In the genomic region with DNA sequence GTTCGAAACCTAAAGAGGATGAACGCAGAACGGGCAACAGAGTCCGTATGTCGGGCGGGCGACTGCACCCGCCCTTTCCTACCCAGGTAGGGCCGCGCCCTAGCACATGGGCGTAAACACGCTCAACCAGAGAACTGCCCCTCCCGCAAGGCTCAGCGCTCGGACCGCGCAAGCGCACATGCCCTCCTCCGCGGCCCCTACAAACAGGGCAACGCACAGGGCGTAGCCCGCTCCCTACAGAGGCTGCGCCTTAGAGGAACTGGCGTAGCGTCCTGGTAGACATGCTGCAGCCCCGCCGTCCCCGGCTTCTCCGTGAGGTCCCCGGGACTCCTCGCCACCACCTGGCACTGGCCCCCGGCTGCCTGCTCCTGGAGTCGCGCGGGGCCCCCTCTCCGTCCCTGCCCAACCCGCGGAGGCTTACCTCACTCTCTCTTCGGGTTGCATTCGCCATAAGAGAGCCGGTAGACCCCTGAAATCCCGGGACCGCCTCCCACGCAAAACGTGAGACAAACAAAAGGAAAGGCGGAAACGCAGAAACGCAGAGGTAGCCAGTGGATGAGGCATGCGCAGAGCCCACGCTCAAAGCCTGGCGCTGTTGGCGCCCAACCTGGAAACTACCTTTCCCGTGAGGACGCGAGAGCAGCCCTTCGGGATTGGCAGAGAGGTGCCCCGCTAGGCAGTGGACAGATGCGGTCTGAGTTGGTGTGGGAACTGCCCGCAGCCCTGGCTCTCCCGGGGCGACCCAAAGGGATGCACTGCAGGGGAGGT, we compare ENCODE assay signal across 8 cellular contexts. TPM values are rescaled to one million over a fixed set of nuclear protein-coding genes. Genes with fewer than 3 reads are reported as not detected.
DNase-seq lines count a peak whose midpoint lies in the region; ATAC-seq and TF ChIP-seq lines count a peak whose summit lies in the region.

A gene (minus strand): TSS at position 518 of the 768 bp plus-strand sequence. CDS start 1,642 bp downstream, outside the sequence.

- peak within 1 kb of the TSS; percentile 58; the same call in 1 of the 2 replicates for H3K56ac ChIP-seq in IMR-90 (ENCODE audit: extremely low read depth, insufficient read depth, low read length)

- H3K79me1 ChIP-seq in IMR-90 (ENCODE audit: low read depth in 1 of 2, low read length in 2 of 2): peaks cover 0 to 12% of the 10 kb centered on the region in 2 experiments; a peak in 2 of 4 replicates

- H3K27ac ChIP-seq in IMR-90 (ENCODE audit: insufficient read depth, low read length): peak within 1 kb of the TSS; percentile 79
- H3K27ac ChIP-seq in OCI-LY7 (ENCODE audit: low read depth, low read length, poor library complexity, severe bottlenecking): peak within 1 kb of the TSS; percentile 86

- H3K4me1 ChIP-seq in IMR-90 (ENCODE audit: control insufficient read depth, insufficient read depth, low read length): peaks cover 1% of the 10 kb centered on the region; the same call in 1 of the 2 replicates
- H3K4me1 ChIP-seq in OCI-LY7 (ENCODE audit: insufficient read depth, low read length, poor library complexity, severe bottlenecking): peaks cover 20% of the 10 kb centered on the region
- peaks cover 8% of the 10 kb centered on the region for H3K4me1 ChIP-seq in mononuclear cell (ENCODE audit: insufficient read depth, low read length)

- H2AK9ac ChIP-seq in IMR-90 (replicated peaks; ENCODE audit: low read depth, low read length, poor library complexity): peak within 1 kb of the TSS; percentile 93

- no peaks in the 10 kb centered on the region for H3K9me2 ChIP-seq in OCI-LY7 (ENCODE audit: insufficient read depth, low read length)

- CTCF ChIA-PET in IMR-90 (lab: Yijun Ruan, JAX) (no interaction called here), OCI-LY7 (lab: Charles Lee; ENCODE audit: unreplicated experiment) (no interaction called here)

- no peak for TF ChIP-seq RAD21 in IMR-90 (IDR thresholded peaks at IDR 0.05; ENCODE audit: low read length)

- peak within 1 kb of the TSS; percentile 61 for H2BK5ac ChIP-seq in IMR-90 (ENCODE audit: low read depth, low read length, poor library complexity, severe bottlenecking)

- TF ChIP-seq POLR2A in IMR-90 (IDR thresholded peaks at IDR 0.05; ENCODE audit: low read depth, low read length): peak; percentile 71; the same call in 1 of the 2 replicates

- H4K8ac ChIP-seq in IMR-90 (ENCODE audit: low read depth in 2 of 2, low read length in 2 of 2): peak within 1 kb of the TSS; percentile 87 to 99

- peak; percentile 92 for ATAC-seq in GM21529 (IDR thresholded peaks at IDR 0.05; ENCODE audit: unreplicated experiment)
- peak; percentile 99 for ATAC-seq in IMR-90 (ENCODE audit: low read depth)

- peak within 1 kb of the TSS; percentile 87 for H3K9ac ChIP-seq in IMR-90 (ENCODE audit: low read depth, low read length)

- dilution Hi-C loops in IMR-90 (cut with HindIII; ENCODE audit: low sequenced_read_pairs, unreplicated experiment): no loop called here

- H3K4me3 ChIP-seq in IMR-90 (ENCODE audit: insufficient read depth, low read depth, low read length) (peak within 1 kb of the TSS; percentile 92), OCI-LY7 (ENCODE audit: low read depth, low read length, poor library complexity, severe bottlenecking) (peak within 1 kb of the TSS; percentile 76), epithelial cell of esophagus (ENCODE audit: low read length) (peak within 1 kb of the TSS; percentile 52), mononuclear cell (ENCODE audit: low read length) (peak within 1 kb of the TSS; percentile 62)

- no peak within 1 kb of the TSS for H2BK15ac ChIP-seq in IMR-90 (ENCODE audit: low read depth, low read length)

- peak within 1 kb of the TSS; percentile 66; the same call in 1 of the 2 replicates for H3K23ac ChIP-seq in IMR-90 (ENCODE audit: low read depth, low read length)

- intact Hi-C loops in IMR-90 (cut with micrococcal nuclease) (loop anchor here (2.0 to 10.0 kb wide), 2 partner anchors 85 to 147 kb away; a partner anchor contains a TSS), OCI-LY7 (cut with micrococcal nuclease; ENCODE audit: unreplicated experiment) (loop anchor here (1.0 to 10.0 kb wide), 3 partner anchors 86 to 497 kb away; a partner anchor contains a TSS)

- H3K4ac ChIP-seq in IMR-90 (ENCODE audit: low read depth, low read length): peak within 1 kb of the TSS; percentile 94

- WGBS in IMR-90 (ENCODE audit: extremely low coverage in 2 of 2, insufficient read length in 1 of 2), 2 experiments: 1% methylated on average over 24 of the region's 62 CpGs; no CpG with 5 or more reads in 1 of the 2 experiments

- BruUV-seq in IMR-90 (replicated peaks; lab: Mats Ljungman, UMichigan): no TSS peak
- no TSS peak for BruUV-seq in OCI-LY7 (replicated peaks; lab: Mats Ljungman, UMichigan)

- in situ Hi-C loops in IMR-90 (cut with MboI; ENCODE audit: low sequenced_read_pairs): no loop called here

- H3K36me3 ChIP-seq in IMR-90 (ENCODE audit: control insufficient read depth, insufficient read depth, low read length) (no peaks in the 10 kb centered on the region), OCI-LY7 (ENCODE audit: insufficient read depth, low read length) (peaks cover 24% of the 10 kb centered on the region)

- no peaks in the 10 kb centered on the region for H4K20me1 ChIP-seq in IMR-90 (ENCODE audit: insufficient read depth, low read length)
- no peaks in the 10 kb centered on the region for H4K20me1 ChIP-seq in OCI-LY7 (ENCODE audit: insufficient read depth, low read length)

- peak within 1 kb of the TSS; percentile 62 for H3K18ac ChIP-seq in IMR-90 (ENCODE audit: low read depth, low read length)

- no peaks in the 10 kb centered on the region for H3K9me1 ChIP-seq in IMR-90 (ENCODE audit: insufficient read depth, low read length)

- 0 out of 2 replicates have a peak within 1 kb of the TSS, but pooled peaks have one; percentile 20 for H2AK5ac ChIP-seq in IMR-90 (ENCODE audit: low read depth, low read length)

- peak within 1 kb of the TSS; percentile 81 for H2BK120ac ChIP-seq in IMR-90 (ENCODE audit: low read depth, low read length)

- H3K14ac ChIP-seq in IMR-90 (replicated peaks; ENCODE audit: low read depth, low read length): peak within 1 kb of the TSS; percentile 93

- H2BK20ac ChIP-seq in IMR-90 (ENCODE audit: low read depth, low read length): no peak within 1 kb of the TSS

- TF ChIP-seq CTCF in IMR-90 (conservative IDR thresholded peaks at IDR 0.05; ENCODE audit: low read depth, low read length) (no peak), OCI-LY7 (conservative IDR thresholded peaks at IDR 0.05; ENCODE audit: low read length) (no peak), epithelial cell of esophagus (IDR thresholded peaks at IDR 0.05; ENCODE audit: insufficient read depth, low read depth, low read length, missing control alignments) (no peak)

- H3K27me3 ChIP-seq in IMR-90 (ENCODE audit: control insufficient read depth, insufficient read depth, low read length) (no peaks in the 10 kb centered on the region), mononuclear cell (ENCODE audit: insufficient read depth, low read length) (no peaks in the 10 kb centered on the region)

- peak within 1 kb of the TSS; percentile 75 for H4K91ac ChIP-seq in IMR-90 (ENCODE audit: insufficient read depth, low read depth, low read length)

- H2AFZ ChIP-seq in IMR-90 (replicated peaks; ENCODE audit: low read length, poor library complexity): peak within 1 kb of the TSS; percentile 97
- H2AFZ ChIP-seq in OCI-LY7 (ENCODE audit: low read length): peak within 1 kb of the TSS; percentile 96

- H4K5ac ChIP-seq in IMR-90 (ENCODE audit: low read depth, low read length): peak within 1 kb of the TSS; percentile 97

- H3K9me3 ChIP-seq in IMR-90 (ENCODE audit: control insufficient read depth, insufficient read depth, low read length) (no peaks in the 10 kb centered on the region), OCI-LY7 (ENCODE audit: low read length) (no peaks in the 10 kb centered on the region), mononuclear cell (ENCODE audit: low read depth, low read length) (no peaks in the 10 kb centered on the region)

- H3K79me2 ChIP-seq in OCI-LY7 (ENCODE audit: insufficient read depth, low read depth, low read length): peaks cover 26% of the 10 kb centered on the region

- DNase-seq in DMS114 treated with DMSO at 0.1 percent for 48 hours (lab: John Stamatoyannopoulos, UW; ENCODE audit: unreplicated experiment): peak; percentile 86
- peak; percentile 89 for DNase-seq in IMR-90
- DNase-seq in OCI-LY7 (ENCODE audit: low spot score): peak; percentile 97
- DNase-seq in activated T-cell treated with anti-CD3 and anti-CD28 coated beads for 1 hour (ENCODE audit: low read depth): peak; percentile 88
- DNase-seq in epithelial cell of esophagus (ENCODE audit: low read depth): peak; percentile 98
- DNase-seq in stimulated activated CD8-positive, alpha-beta memory T cell treated with anti-CD3 and anti-CD28 coated beads, Interleukin-2, amount 100 ng/mL, for 48 hours (ENCODE audit: low read depth in 2 of 2): peak; percentile 86 to 89

- POLR2A ChIA-PET in IMR-90 (lab: Charles Lee; ENCODE audit: unreplicated experiment) (no interaction called here), OCI-LY7 (lab: Charles Lee) (interaction anchor here (0.5 to 1.3 kb wide), 3 partner anchors 9 to 482 kb away, joined by 3 to 4 read pairs (median 4); no protein-coding TSS in a partner anchor)

- H3K4me2 ChIP-seq in IMR-90 (ENCODE audit: low read depth, low read length): peak within 1 kb of the TSS; percentile 96
- peak within 1 kb of the TSS; percentile 86 for H3K4me2 ChIP-seq in OCI-LY7 (ENCODE audit: low read length)

TF ChIP-seq in IMR-90, 13 proteins besides CTCF, POLR2A, EP300 and RAD21:
- TF ChIP-seq BHLHE40 (IDR thresholded peaks at IDR 0.05; ENCODE audit: low read depth, low read length) (peak; percentile 85), MAZ (IDR thresholded peaks at IDR 0.05; ENCODE audit: borderline replicate concordance, low read depth, low read length) (peak; percentile 53; the same call in 1 of the 2 replicates)
- TF ChIP-seq, protein P1, sequence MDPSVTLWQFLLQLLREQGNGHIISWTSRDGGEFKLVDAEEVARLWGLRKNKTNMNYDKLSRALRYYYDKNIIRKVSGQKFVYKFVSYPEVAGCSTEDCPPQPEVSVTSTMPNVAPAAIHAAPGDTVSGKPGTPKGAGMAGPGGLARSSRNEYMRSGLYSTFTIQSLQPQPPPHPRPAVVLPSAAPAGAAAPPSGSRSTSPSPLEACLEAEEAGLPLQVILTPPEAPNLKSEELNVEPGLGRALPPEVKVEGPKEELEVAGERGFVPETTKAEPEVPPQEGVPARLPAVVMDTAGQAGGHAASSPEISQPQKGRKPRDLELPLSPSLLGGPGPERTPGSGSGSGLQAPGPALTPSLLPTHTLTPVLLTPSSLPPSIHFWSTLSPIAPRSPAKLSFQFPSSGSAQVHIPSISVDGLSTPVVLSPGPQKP (IDR thresholded peaks at IDR 0.05; ENCODE audit: borderline replicate concordance, low read depth, low read length): no peak

RNA-seq across cellular contexts. Expression of the gene that starts here (rescaled TPM):
- 4.5 and 5.0 TPM in 2 replicates for total RNA-seq in IMR-90 (2012; rRNA removed)
- polyA plus RNA-seq in IMR-90 (2012; rRNA removed): 1.9 and 2.1 TPM in 2 replicates
- 0.30 and 0.59 TPM in 2 replicates for polyA plus RNA-seq in IMR-90 (2012; cell fraction: cytosol; rRNA removed)
- polyA plus RNA-seq in IMR-90 (2012; cell fraction: nucleus; rRNA removed; ENCODE audit: low replicate concordance): 0.35 and 6.6 TPM in 2 replicates
- total RNA-seq in OCI-LY7 (2014; rRNA removed; shearing (Covaris generic)): 12.6 and 16.9 TPM in 2 replicates
- total RNA-seq in OCI-LY7 (2022): 19.9 and 20.9 TPM in 2 replicates
- 18.3 TPM for total RNA-seq in mononuclear cell

Comparison
In these comparisons a context has a peak if more than half of its experiments do, and no peak if none do; other contexts are left out.
1. Peak in every context shown above with its lines: DNase-seq, ATAC-seq, H3K4me3 ChIP-seq and H3K27ac ChIP-seq.